Comparison of ENCODE assay signal across 1 cellular context in the genomic region with DNA sequence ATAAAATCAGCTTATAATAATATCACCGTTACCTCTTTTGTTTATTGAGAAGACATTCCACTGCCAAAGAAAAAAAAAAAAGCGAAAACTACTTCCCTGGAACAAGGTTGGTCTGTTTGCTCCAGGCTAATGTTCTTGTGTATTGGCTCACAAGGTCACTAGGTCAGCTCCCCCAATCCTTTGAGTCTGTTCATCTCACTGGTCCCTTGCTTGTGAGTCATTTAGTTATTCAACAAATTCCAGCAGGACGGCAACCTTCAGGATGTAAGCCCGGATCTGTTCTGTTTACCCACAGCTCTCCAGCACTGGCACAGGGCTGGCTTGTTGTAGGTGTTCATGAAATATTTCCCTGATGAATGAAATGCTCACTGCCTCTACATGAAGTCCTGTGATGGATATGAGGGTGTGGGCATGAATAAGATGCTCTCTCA.
TF ChIP-seq lines count a peak whose summit lies in the region.

No MANE protein-coding gene starts in this region.

TF ChIP-seq in HepG2, 621 proteins besides CTCF, POLR2A, EP300 and RAD21 (continued from another document and continues in another):
- TF ChIP-seq ZNF512B (CRISPR knock-in tag; IDR thresholded peaks at IDR 0.05; ENCODE audit: borderline replicate concordance) (no peak), HDAC1 (CRISPR knock-in tag; IDR thresholded peaks at IDR 0.05) (peak; percentile 90), ZNF205 (CRISPR knock-in tag; IDR thresholded peaks at IDR 0.05) (peak; percentile 77; the same call in 1 of the 2 replicates), TGIF2 (CRISPR knock-in tag; IDR thresholded peaks at IDR 0.05) (peak; percentile 77), SMC3 (IDR thresholded peaks at IDR 0.05; ENCODE audit: low read length) (peak; percentile 27; the same call in 1 of the 2 replicates), HDAC2 (CRISPR knock-in tag; IDR thresholded peaks at IDR 0.05) (peak; percentile 97), ERF (CRISPR knock-in tag; IDR thresholded peaks at IDR 0.05) (peak; percentile 92), NR1H2 (CRISPR knock-in tag; IDR thresholded peaks at IDR 0.05; ENCODE audit: borderline replicate concordance, low read depth) (no peak), DMAP1 (CRISPR knock-in tag; IDR thresholded peaks at IDR 0.05) (peak; percentile 67), CBX5 (CRISPR knock-in tag; IDR thresholded peaks at IDR 0.05; ENCODE audit: borderline replicate concordance) (peak; percentile 94), ASH2L (IDR thresholded peaks at IDR 0.05; ENCODE audit: insufficient read length, low read depth, low read length) (peak; percentile 74), CREB1 (IDR thresholded peaks at IDR 0.05) (no peak; the same call in 1 of the 2 replicates), CREB1 (CRISPR knock-in tag; IDR thresholded peaks at IDR 0.05) (peak; percentile 80), TEAD3 (CRISPR knock-in tag; optimal IDR thresholded peaks at IDR 0.05; ENCODE audit: borderline replicate concordance) (peak; percentile 99), WIZ (CRISPR knock-in tag; IDR thresholded peaks at IDR 0.05) (no peak), ZNF251 (CRISPR knock-in tag; IDR thresholded peaks at IDR 0.05) (no peak), HMGXB4 (CRISPR knock-in tag; IDR thresholded peaks at IDR 0.05; ENCODE audit: borderline replicate concordance in 1 of 2, low read depth in 1 of 2) (peak in 1 of 2 experiments; percentile 84; a peak in 1 of 4 replicates), BCL3 (CRISPR knock-in tag; IDR thresholded peaks at IDR 0.05) (no peak), ZNF605 (CRISPR knock-in tag; IDR thresholded peaks at IDR 0.05) (peak; percentile 87), ZNF672 (CRISPR knock-in tag; IDR thresholded peaks at IDR 0.05) (no peak), RARG (CRISPR knock-in tag; IDR thresholded peaks at IDR 0.05; ENCODE audit: low read depth) (no peak), ZNF543 (CRISPR knock-in tag; IDR thresholded peaks at IDR 0.05) (peak; percentile 73; the same call in 1 of the 2 replicates), FOSL2 (CRISPR knock-in tag; IDR thresholded peaks at IDR 0.05) (peak; percentile 100), HOXA9 (CRISPR knock-in tag; IDR thresholded peaks at IDR 0.05; ENCODE audit: borderline replicate concordance) (no peak), SMAD3 (CRISPR knock-in tag; IDR thresholded peaks at IDR 0.05) (peak; percentile 89), MATR3 (CRISPR knock-in tag; IDR thresholded peaks at IDR 0.05) (no peak), EEA1 (CRISPR knock-in tag; IDR thresholded peaks at IDR 0.05; ENCODE audit: borderline replicate concordance) (no peak), CHCHD3 (CRISPR knock-in tag; IDR thresholded peaks at IDR 0.05) (no peak), FOXK2 (IDR thresholded peaks at IDR 0.05) (peak; percentile 56; the same call in 1 of the 2 replicates), HMGA1 (CRISPR knock-in tag; conservative IDR thresholded peaks at IDR 0.05) (no peak), ZNF17 (CRISPR knock-in tag; IDR thresholded peaks at IDR 0.05) (no peak), ZNF224 (CRISPR knock-in tag; IDR thresholded peaks at IDR 0.05) (no peak), TFAP4 (IDR thresholded peaks at IDR 0.05; ENCODE audit: borderline replicate concordance, low read depth) (peak; percentile 76; the same call in 1 of the 2 replicates), GABPA (IDR thresholded peaks at IDR 0.05; ENCODE audit: low read depth, low read length) (no peak), GABPA (CRISPR knock-in tag; IDR thresholded peaks at IDR 0.05; ENCODE audit: low read depth) (peak; percentile 61), ZNF567 (CRISPR knock-in tag; IDR thresholded peaks at IDR 0.05; ENCODE audit: borderline replicate concordance) (no peak), TP53 (CRISPR knock-in tag; conservative IDR thresholded peaks at IDR 0.05) (no peak), MYC (CRISPR knock-in tag; IDR thresholded peaks at IDR 0.05; ENCODE audit: borderline replicate concordance) (peak; percentile 46; the same call in 1 of the 2 replicates), ZNF441 (CRISPR knock-in tag; IDR thresholded peaks at IDR 0.05; ENCODE audit: borderline replicate concordance) (peak; percentile 45; the same call in 1 of the 2 replicates), SP4 (CRISPR knock-in tag; IDR thresholded peaks at IDR 0.05) (no peak), ZNF20 (CRISPR knock-in tag; IDR thresholded peaks at IDR 0.05) (no peak), ATM (IDR thresholded peaks at IDR 0.05; ENCODE audit: borderline replicate concordance) (peak; percentile 96; the same call in 1 of the 2 replicates), RXRA (CRISPR knock-in tag; IDR thresholded peaks at IDR 0.05) (peak; percentile 88; the same call in 1 of the 2 replicates), ZNF362 (CRISPR knock-in tag; IDR thresholded peaks at IDR 0.05; ENCODE audit: borderline replicate concordance) (peak; percentile 99), ZNF75D (CRISPR knock-in tag; IDR thresholded peaks at IDR 0.05; ENCODE audit: borderline replicate concordance) (no peak), KDM6A (CRISPR knock-in tag; IDR thresholded peaks at IDR 0.05; ENCODE audit: low read depth) (peak; percentile 78), SATB2 (CRISPR knock-in tag; IDR thresholded peaks at IDR 0.05) (0 out of 2 replicates have a peak, but pooled peaks have one; percentile 65), HNRNPUL1 (IDR thresholded peaks at IDR 0.05; ENCODE audit: low read depth, low read length) (peak; percentile 69; the same call in 1 of the 2 replicates), ZNF674 (CRISPR knock-in tag; IDR thresholded peaks at IDR 0.05; ENCODE audit: low read depth) (no peak), FOXO1 (CRISPR knock-in tag; IDR thresholded peaks at IDR 0.05) (peak; percentile 97), HNRNPH1 (optimal IDR thresholded peaks at IDR 0.05; ENCODE audit: low read depth, low read length) (no peak), MIXL1 (CRISPR knock-in tag; IDR thresholded peaks at IDR 0.05) (peak; percentile 93)
- TF ChIP-seq, protein P1, sequence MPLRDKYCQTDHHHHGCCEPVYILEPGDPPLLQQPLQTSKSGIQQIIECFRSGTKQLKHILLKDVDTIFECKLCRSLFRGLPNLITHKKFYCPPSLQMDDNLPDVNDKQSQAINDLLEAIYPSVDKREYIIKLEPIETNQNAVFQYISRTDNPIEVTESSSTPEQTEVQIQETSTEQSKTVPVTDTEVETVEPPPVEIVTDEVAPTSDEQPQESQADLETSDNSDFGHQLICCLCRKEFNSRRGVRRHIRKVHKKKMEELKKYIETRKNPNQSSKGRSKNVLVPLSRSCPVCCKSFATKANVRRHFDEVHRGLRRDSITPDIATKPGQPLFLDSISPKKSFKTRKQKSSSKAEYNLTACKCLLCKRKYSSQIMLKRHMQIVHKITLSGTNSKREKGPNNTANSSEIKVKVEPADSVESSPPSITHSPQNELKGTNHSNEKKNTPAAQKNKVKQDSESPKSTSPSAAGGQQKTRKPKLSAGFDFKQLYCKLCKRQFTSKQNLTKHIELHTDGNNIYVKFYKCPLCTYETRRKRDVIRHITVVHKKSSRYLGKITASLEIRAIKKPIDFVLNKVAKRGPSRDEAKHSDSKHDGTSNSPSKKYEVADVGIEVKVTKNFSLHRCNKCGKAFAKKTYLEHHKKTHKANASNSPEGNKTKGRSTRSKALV (CRISPR knock-in tag; IDR thresholded peaks at IDR 0.05) = peak; percentile 86
- TF ChIP-seq, protein P2, sequence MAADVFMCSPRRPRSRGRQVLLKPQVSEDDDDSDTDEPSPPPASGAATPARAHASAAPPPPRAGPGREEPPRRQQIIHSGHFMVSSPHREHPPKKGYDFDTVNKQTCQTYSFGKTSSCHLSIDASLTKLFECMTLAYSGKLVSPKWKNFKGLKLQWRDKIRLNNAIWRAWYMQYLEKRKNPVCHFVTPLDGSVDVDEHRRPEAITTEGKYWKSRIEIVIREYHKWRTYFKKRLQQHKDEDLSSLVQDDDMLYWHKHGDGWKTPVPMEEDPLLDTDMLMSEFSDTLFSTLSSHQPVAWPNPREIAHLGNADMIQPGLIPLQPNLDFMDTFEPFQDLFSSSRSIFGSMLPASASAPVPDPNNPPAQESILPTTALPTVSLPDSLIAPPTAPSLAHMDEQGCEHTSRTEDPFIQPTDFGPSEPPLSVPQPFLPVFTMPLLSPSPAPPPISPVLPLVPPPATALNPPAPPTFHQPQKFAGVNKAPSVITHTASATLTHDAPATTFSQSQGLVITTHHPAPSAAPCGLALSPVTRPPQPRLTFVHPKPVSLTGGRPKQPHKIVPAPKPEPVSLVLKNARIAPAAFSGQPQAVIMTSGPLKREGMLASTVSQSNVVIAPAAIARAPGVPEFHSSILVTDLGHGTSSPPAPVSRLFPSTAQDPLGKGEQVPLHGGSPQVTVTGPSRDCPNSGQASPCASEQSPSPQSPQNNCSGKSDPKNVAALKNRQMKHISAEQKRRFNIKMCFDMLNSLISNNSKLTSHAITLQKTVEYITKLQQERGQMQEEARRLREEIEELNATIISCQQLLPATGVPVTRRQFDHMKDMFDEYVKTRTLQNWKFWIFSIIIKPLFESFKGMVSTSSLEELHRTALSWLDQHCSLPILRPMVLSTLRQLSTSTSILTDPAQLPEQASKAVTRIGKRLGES (CRISPR knock-in tag; IDR thresholded peaks at IDR 0.05; ENCODE audit: borderline replicate concordance) = no peak
- TF ChIP-seq, protein P3, sequence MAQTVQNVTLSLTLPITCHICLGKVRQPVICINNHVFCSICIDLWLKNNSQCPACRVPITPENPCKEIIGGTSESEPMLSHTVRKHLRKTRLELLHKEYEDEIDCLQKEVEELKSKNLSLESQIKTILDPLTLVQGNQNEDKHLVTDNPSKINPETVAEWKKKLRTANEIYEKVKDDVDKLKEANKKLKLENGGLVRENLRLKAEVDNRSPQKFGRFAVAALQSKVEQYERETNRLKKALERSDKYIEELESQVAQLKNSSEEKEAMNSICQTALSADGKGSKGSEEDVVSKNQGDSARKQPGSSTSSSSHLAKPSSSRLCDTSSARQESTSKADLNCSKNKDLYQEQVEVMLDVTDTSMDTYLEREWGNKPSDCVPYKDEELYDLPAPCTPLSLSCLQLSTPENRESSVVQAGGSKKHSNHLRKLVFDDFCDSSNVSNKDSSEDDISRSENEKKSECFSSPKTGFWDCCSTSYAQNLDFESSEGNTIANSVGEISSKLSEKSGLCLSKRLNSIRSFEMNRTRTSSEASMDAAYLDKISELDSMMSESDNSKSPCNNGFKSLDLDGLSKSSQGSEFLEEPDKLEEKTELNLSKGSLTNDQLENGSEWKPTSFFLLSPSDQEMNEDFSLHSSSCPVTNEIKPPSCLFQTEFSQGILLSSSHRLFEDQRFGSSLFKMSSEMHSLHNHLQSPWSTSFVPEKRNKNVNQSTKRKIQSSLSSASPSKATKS (CRISPR knock-in tag; IDR thresholded peaks at IDR 0.05) = no peak
- TF ChIP-seq, protein P4, sequence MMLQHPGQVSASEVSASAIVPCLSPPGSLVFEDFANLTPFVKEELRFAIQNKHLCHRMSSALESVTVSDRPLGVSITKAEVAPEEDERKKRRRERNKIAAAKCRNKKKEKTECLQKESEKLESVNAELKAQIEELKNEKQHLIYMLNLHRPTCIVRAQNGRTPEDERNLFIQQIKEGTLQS (CRISPR knock-in tag; IDR thresholded peaks at IDR 0.05) = peak; percentile 91
